In genomic region chrX:54182864-54183613, GRCh38 we compare ENCODE assay signal across 8 cellular contexts. TPM values are rescaled to one million over a fixed set of nuclear protein-coding genes. Genes with fewer than 3 reads are reported as not detected.
DNase-seq lines count a peak whose midpoint lies in the region; ATAC-seq and TF ChIP-seq lines count a peak whose summit lies in the region.

TSS of gene FAM120C (minus strand) at chrX:54183254. CDS start at chrX:54183198, 56 bp downstream.

- DNase-seq in DMS 273 (lab: John Stamatoyannopoulos, UW; ENCODE audit: unreplicated experiment) (peak; percentile 92), RPMI8226 (peak; percentile 80), fibroblast of mammary gland (ENCODE audit: low read depth) (peak; percentile 65), natural killer cell (peak; percentile 37)
- peak; percentile 52 for DNase-seq in stimulated activated naive B cell treated with anti-CD40 and anti-IgM and Interleukin-4, amounts not matched to agents 10 μg/mL and 1 μg/mL and 100 μg/mL, for 72 hours

- peaks cover 38% of the 10 kb centered on the region for H3K4me1 ChIP-seq in KMS-11 (ENCODE audit: low read depth, poor library complexity, severe bottlenecking)

- H3K4me3 Mint-ChIP-seq in activated T-helper 17 cell treated with anti-CD3 and anti-CD28 coated beads, Interleukin-2, amount 50 U/mL, for 72 hours = peak within 1 kb of the TSS; percentile 85
- H3K4me3 Mint-ChIP-seq in natural killer cell = peak within 1 kb of the TSS; percentile 81
- peak within 1 kb of the TSS; percentile 84 to 91 for H3K4me3 Mint-ChIP-seq in stimulated activated naive B cell treated with anti-CD40 and anti-IgM and Interleukin-4, amounts not matched to agents 10 μg/mL and 1 μg/mL and 100 μg/mL, for 72 hours

- H3K27me3 ChIP-seq in KMS-11 (ENCODE audit: insufficient read depth, low read depth) = no peaks in the 10 kb centered on the region

- H3K27ac ChIP-seq in KMS-11 = peak within 1 kb of the TSS; percentile 76

- no peaks in the 10 kb centered on the region for H3K9me3 Mint-ChIP-seq in activated T-helper 17 cell treated with anti-CD3 and anti-CD28 coated beads, Interleukin-2, amount 50 U/mL, for 72 hours
- H3K9me3 Mint-ChIP-seq in natural killer cell = no peaks in the 10 kb centered on the region
- H3K9me3 Mint-ChIP-seq in stimulated activated naive B cell treated with anti-CD40 and anti-IgM and Interleukin-4, amounts not matched to agents 10 μg/mL and 1 μg/mL and 100 μg/mL, for 72 hours = peaks cover 0 to 3% of the 10 kb centered on the region in 2 donors

- no peaks in the 10 kb centered on the region for H3K27me3 Mint-ChIP-seq in activated T-helper 17 cell treated with anti-CD3 and anti-CD28 coated beads, Interleukin-2, amount 50 U/mL, for 72 hours
- no peaks in the 10 kb centered on the region for H3K27me3 Mint-ChIP-seq in natural killer cell (ENCODE audit: low read depth in 2 of 2)
- no peaks in the 10 kb centered on the region for H3K27me3 Mint-ChIP-seq in stimulated activated naive B cell treated with anti-CD40 and anti-IgM and Interleukin-4, amounts not matched to agents 10 μg/mL and 1 μg/mL and 100 μg/mL, for 72 hours

- ATAC-seq in GM21576 (IDR thresholded peaks at IDR 0.05; ENCODE audit: unreplicated experiment) (peak; percentile 34), natural killer cell (peak; percentile 68 to 77 (median 73))
- ATAC-seq in activated T-helper 17 cell treated with anti-CD3 and anti-CD28 coated beads, Interleukin-2, amount 50 U/mL, for 72 hours (replicated peaks) = peak; percentile 47
- peak; percentile 77 to 80 for ATAC-seq in stimulated activated naive B cell treated with anti-CD40 and anti-IgM and Interleukin-4, amounts not matched to agents 10 μg/mL and 1 μg/mL and 100 μg/mL, for 72 hours (replicated peaks)

- peak within 1 kb of the TSS; percentile 90 for H3K9ac ChIP-seq in KMS-11

- no peak within 1 kb of the TSS for H3K4me3 ChIP-seq in KMS-11 (IDR thresholded peaks at IDR 0.05; ENCODE audit: insufficient read depth, low read depth, low read length)
- H3K4me3 ChIP-seq in fibroblast of mammary gland (ENCODE audit: control insufficient read depth, low read depth, low read length) = peak within 1 kb of the TSS; percentile 54

- peak within 1 kb of the TSS; percentile 61; the same call in 1 of the 2 replicates for H2AFZ ChIP-seq in KMS-11 (ENCODE audit: low read depth)

- peak within 1 kb of the TSS; percentile 93 for H3K4me2 ChIP-seq in KMS-11

- H3K27ac Mint-ChIP-seq in activated T-helper 17 cell treated with anti-CD3 and anti-CD28 coated beads, Interleukin-2, amount 50 U/mL, for 72 hours = peak within 1 kb of the TSS; percentile 91
- peak within 1 kb of the TSS; percentile 43 to 94 for H3K27ac Mint-ChIP-seq in natural killer cell
- H3K27ac Mint-ChIP-seq in stimulated activated naive B cell treated with anti-CD40 and anti-IgM and Interleukin-4, amounts not matched to agents 10 μg/mL and 1 μg/mL and 100 μg/mL, for 72 hours = peak within 1 kb of the TSS; percentile 92

- H4K20me1 ChIP-seq in KMS-11 (ENCODE audit: insufficient read depth) = peaks cover 5% of the 10 kb centered on the region; the same call in 1 of the 2 replicates

- peaks cover 28% of the 10 kb centered on the region for H3K4me1 Mint-ChIP-seq in activated T-helper 17 cell treated with anti-CD3 and anti-CD28 coated beads, Interleukin-2, amount 50 U/mL, for 72 hours
- peaks cover 31 to 39% of the 10 kb centered on the region in 2 donors for H3K4me1 Mint-ChIP-seq in natural killer cell
- peaks cover 16 to 40% of the 10 kb centered on the region in 2 donors for H3K4me1 Mint-ChIP-seq in stimulated activated naive B cell treated with anti-CD40 and anti-IgM and Interleukin-4, amounts not matched to agents 10 μg/mL and 1 μg/mL and 100 μg/mL, for 72 hours

- no peak for TF ChIP-seq CTCF in KMS-11 (conservative IDR thresholded peaks at IDR 0.05; ENCODE audit: low read depth, low read length)
- TF ChIP-seq CTCF in fibroblast of mammary gland (conservative IDR thresholded peaks at IDR 0.05; ENCODE audit: control insufficient read depth, insufficient read depth, low read depth, low read length) = no peak
- no peak for TF ChIP-seq CTCF in natural killer cell (IDR thresholded peaks at IDR 0.05)

- H3K36me3 Mint-ChIP-seq in activated T-helper 17 cell treated with anti-CD3 and anti-CD28 coated beads, Interleukin-2, amount 50 U/mL, for 72 hours (ENCODE audit: low read depth) = peaks cover 38% of the 10 kb centered on the region
- no peaks in the 10 kb centered on the region for H3K36me3 Mint-ChIP-seq in natural killer cell
- peaks cover 15 to 22% of the 10 kb centered on the region in 2 donors for H3K36me3 Mint-ChIP-seq in stimulated activated naive B cell treated with anti-CD40 and anti-IgM and Interleukin-4, amounts not matched to agents 10 μg/mL and 1 μg/mL and 100 μg/mL, for 72 hours

- H3K79me2 ChIP-seq in KMS-11 (ENCODE audit: insufficient read depth, low read depth) = peaks cover 47% of the 10 kb centered on the region

- intact Hi-C loops in natural killer cell (cut with micrococcal nuclease) = no loop called here

- H3K36me3 ChIP-seq in KMS-11 (ENCODE audit: insufficient read depth) = no peaks in the 10 kb centered on the region

RNA-seq across cellular contexts. Expression of gene FAM120C, which starts in this region (rescaled TPM):
- 1 to 10 TPM; 6.2 to 7.8 TPM for total RNA-seq in activated T-helper 17 cell treated with anti-CD3 and anti-CD28 coated beads, Interleukin-2, amount 50 U/mL, for 72 hours
- total RNA-seq in natural killer cell = 10 to 100 TPM in 2 of 3 donors, 1 to 10 TPM in 1; 9.5 to 15.4 (median 11.8) TPM

Comparison
In these comparisons a context has a peak if more than half of its experiments do, and no peak if none do; other contexts are left out.
1. DNase-seq: peak in every context shown above with its lines; median percentile 92 in DMS 273; 80 in RPMI8226; 65 in fibroblast of mammary gland; 52 in stimulated activated naive B cell treated with anti-CD40 and anti-IgM and Interleukin-4, amounts not matched to agents 10 μg/mL and 1 μg/mL and 100 μg/mL, for 72 hours; 37 in natural killer cell.